19 cellular contexts compared by ENCODE assay signal in genomic region chr11:71388637-71389235, GRCh38.
"Had no signal": no experiment of that assay in that cellular context is flagged by ENCODE, and none has a peak within 500 bp of the region (broad histone marks: within the 10 kb centered on the region; RNA-seq: fewer than 3 reads in every experiment).

No MANE protein-coding gene starts in this region.

- H3K4me2 ChIP-seq: SK-N-SH had no signal

- H3K4me3 Mint-ChIP-seq: activated naive CD8-positive, alpha-beta T cell; memory B cell; nephron progenitor cell had no signal

- H3K79me2 ChIP-seq: parathyroid adenoma had no signal

- H2AFZ ChIP-seq: parathyroid adenoma had no signal

- H3K36me3 ChIP-seq: esophagus muscularis mucosa, stomach, suprapubic skin had no signal

- H3K4me1 ChIP-seq: esophagus muscularis mucosa, parathyroid adenoma, suprapubic skin had no signal

- H3K4me1 Mint-ChIP-seq: nephron progenitor cell had no signal

- H3K9me2 ChIP-seq: SK-N-SH had no signal

- ATAC-seq: activated CD4-positive, CD25-positive, alpha-beta regulatory T cell treated with anti-CD3 and anti-CD28 coated beads, Interleukin-2, amount 50 U/mL, for 24 hours; right cardiac atrium had no signal

- DNase-seq: activated gamma-delta T cell treated with Interleukin-2 at 50 U/mL for 16 hours; activated T-cell treated with anti-CD3 and anti-CD28 coated beads for 4 hours; amygdala; cerebellar nuclear complex; hippocampal formation; nephron progenitor cell; nucleus accumbens; right cardiac atrium; SK-N-SH; stimulated activated CD4-positive, alpha-beta T cell treated with anti-CD3 and anti-CD28 coated beads, Interleukin-4, amount 100 ng/mL, for 24 hours; stomach; trophoblast cell had no signal

- H3K4me3 ChIP-seq: coronary artery, esophagus muscularis mucosa, stomach, suprapubic skin had no signal

- H3K27ac ChIP-seq: coronary artery, esophagus muscularis mucosa, parathyroid adenoma, stomach, suprapubic skin had no signal

- H3K9me3 ChIP-seq: esophagus muscularis mucosa, SK-N-SH, stomach, suprapubic skin had no signal

- H3K36me3 Mint-ChIP-seq: activated naive CD8-positive, alpha-beta T cell had no signal

- H3K27ac Mint-ChIP-seq: activated naive CD8-positive, alpha-beta T cell; memory B cell; nephron progenitor cell had no signal
